21 cellular contexts compared by ENCODE assay signal in the genomic region with DNA sequence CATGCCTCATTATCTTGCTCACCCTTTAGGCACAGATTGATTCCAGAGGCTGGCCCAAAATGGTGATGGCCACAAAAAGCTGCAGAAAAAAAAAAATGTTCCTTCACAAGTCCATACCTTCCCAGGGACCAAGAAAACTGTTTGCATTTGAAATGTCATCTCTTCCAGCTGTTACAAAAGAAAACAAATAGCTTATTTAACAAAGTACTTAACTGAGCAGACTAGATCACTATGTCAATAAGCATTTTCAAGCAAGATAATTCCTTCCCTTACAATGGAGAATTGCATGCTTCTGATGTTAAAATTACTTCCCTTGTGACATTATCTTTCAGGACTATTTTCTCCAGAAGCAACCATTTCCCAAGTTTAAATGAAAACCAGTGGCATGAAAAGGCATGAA.
DNase-seq lines count a peak whose midpoint lies in the region; ATAC-seq, FAIRE-seq and TF ChIP-seq lines count a peak whose summit lies in the region.
"Had no signal": no experiment of that assay in that cellular context is flagged by ENCODE, and none has a peak within 500 bp of the region (broad histone marks: within the 10 kb centered on the region; RNA-seq: fewer than 3 reads in every experiment).

No MANE protein-coding gene starts in this region.

- H3K27me3 ChIP-seq in HUES48 (ENCODE audit: control insufficient read depth, insufficient read depth, low read length) (peaks cover 38% of the 10 kb centered on the region), NT2/D1 (ENCODE audit: insufficient read depth, insufficient read length) (no peaks in the 10 kb centered on the region)
- H3K27me3 ChIP-seq: SJCRH30 had no signal

- H3K36me3 ChIP-seq in HUES48 (ENCODE audit: control insufficient read depth, insufficient read depth, low read length), result no peaks in the 10 kb centered on the region
- H3K36me3 ChIP-seq in NT2/D1 (ENCODE audit: insufficient read depth, insufficient read length, low read length), result no peaks in the 10 kb centered on the region
- H3K36me3 ChIP-seq: esophagus squamous epithelium, SJCRH30 had no signal

- no peaks in the 10 kb centered on the region for H3K36me3 Mint-ChIP-seq in activated CD4-positive, alpha-beta memory T cell treated with anti-CD3 and anti-CD28 coated beads, Interleukin-2, amount 10 ng/mL, durations not matched to agents 7 days and 5 days (ENCODE audit: low read depth)
- H3K36me3 Mint-ChIP-seq: immature natural killer cell had no signal

- H3K9me3 ChIP-seq in A549 (no peaks in the 10 kb centered on the region), HUES48 (ENCODE audit: control insufficient read depth, insufficient read depth, low read length) (no peaks in the 10 kb centered on the region), NT2/D1 (ENCODE audit: insufficient read depth, low read length) (peaks cover 7% of the 10 kb centered on the region; the same call in 1 of the 2 replicates)
- H3K9me3 ChIP-seq: esophagus squamous epithelium, SJCRH30 had no signal

- no peaks in the 10 kb centered on the region for H3K4me1 Mint-ChIP-seq in activated CD4-positive, alpha-beta memory T cell treated with anti-CD3 and anti-CD28 coated beads, Interleukin-2, amount 10 ng/mL, durations not matched to agents 7 days and 5 days
- H3K4me1 Mint-ChIP-seq: immature natural killer cell had no signal

- DNase-seq in A549 (ENCODE audit: low read depth in 1 of 2, low spot score in 1 of 2) (no peak), NCI-H2081 treated with DMSO at 0.1 percent for 48 hours (lab: John Stamatoyannopoulos, UW) (peak; percentile 14), NT2/D1 (ENCODE audit: low read depth, low spot score) (peak; percentile 60), Kasumi-1 (lab: John Stamatoyannopoulos, UW) (no peak), KBM-7 (no peak)
- no peak for DNase-seq in activated CD4-positive, alpha-beta memory T cell treated with anti-CD3 and anti-CD28 coated beads, Interleukin-2, amount 10 ng/mL, durations not matched to agents 7 days and 5 days
- DNase-seq: activated CD4-positive, alpha-beta T cell treated with anti-CD3 and anti-CD28 coated beads for 4 hours; activated CD8-positive, alpha-beta memory T cell treated with anti-CD3 and anti-CD28 coated beads, Interleukin-2, amount 50 U/mL, for 4 hours; activated effector memory CD4-positive, alpha-beta T cell treated with anti-CD3 and anti-CD28 coated beads, Interleukin-2, amount 50 U/mL, for 16 hours; EL; esophagus squamous epithelium; immature natural killer cell; KG1; NCI-H1694 treated with DMSO at 0.1 percent for 48 hours; SJCRH30; T1000 had no signal

- CTCF ChIA-PET in A549 (lab: Yijun Ruan, JAX), result interaction anchor here (0.5 to 1.7 kb wide), 3 partner anchors 9 to 470 kb away, joined by 3 read pairs; no protein-coding TSS in a partner anchor
- CTCF ChIA-PET in activated CD4-positive, alpha-beta memory T cell treated with anti-CD3 and anti-CD28 coated beads, Interleukin-2, amount 10 ng/mL, durations not matched to agents 7 days and 5 days (lab: Charles Lee), result no interaction called here

- H3K4me3 ChIP-seq in A549 (no peak overlapping the region), HUES48 (ENCODE audit: low read depth, low read length) (peak overlapping the region; percentile 17), NT2/D1 (ENCODE audit: insufficient read length, low read depth) (no peak overlapping the region)
- H3K4me3 ChIP-seq: esophagus squamous epithelium, SJCRH30 had no signal

- H3K9ac ChIP-seq in HUES48 (ENCODE audit: low read depth, low read length), result 0 out of 2 replicates have a peak overlapping the region, but pooled peaks have one; percentile 29
- H3K9ac ChIP-seq in NT2/D1 (ENCODE audit: insufficient read length, low read depth), result no peak overlapping the region
- H3K9ac ChIP-seq: parathyroid adenoma had no signal

- ATAC-seq in A549, result no peak
- no peak for ATAC-seq in HG02588 (IDR thresholded peaks at IDR 0.05; ENCODE audit: unreplicated experiment)

- no peak overlapping the region for H3K4me3 Mint-ChIP-seq in activated CD4-positive, alpha-beta memory T cell treated with anti-CD3 and anti-CD28 coated beads, Interleukin-2, amount 10 ng/mL, durations not matched to agents 7 days and 5 days
- H3K4me3 Mint-ChIP-seq: immature natural killer cell had no signal

- H3K4me2 ChIP-seq in A549, result no peak overlapping the region

- H3K27ac Mint-ChIP-seq in activated CD4-positive, alpha-beta memory T cell treated with anti-CD3 and anti-CD28 coated beads, Interleukin-2, amount 10 ng/mL, durations not matched to agents 7 days and 5 days, result no peak overlapping the region
- H3K27ac Mint-ChIP-seq: immature natural killer cell had no signal

- TF ChIP-seq POLR2A in A549 (IDR thresholded peaks at IDR 0.05; ENCODE audit: low read length), result no peak

- in situ Hi-C loops in KBM-7 (cut with MboI; ENCODE audit: low pct_unique_long_range_greater_than_20kb, low sequenced_read_pairs), result no loop called here

- no peak for TF ChIP-seq RAD21 in A549 (conservative IDR thresholded peaks at IDR 0.05 in 1 of 2, IDR thresholded peaks at IDR 0.05 in 1 of 2)

- TF ChIP-seq EP300 in A549 (IDR thresholded peaks at IDR 0.05), result no peak

- H3K27me3 Mint-ChIP-seq in activated CD4-positive, alpha-beta memory T cell treated with anti-CD3 and anti-CD28 coated beads, Interleukin-2, amount 10 ng/mL, durations not matched to agents 7 days and 5 days, result peaks cover 7% of the 10 kb centered on the region

- FAIRE-seq in A549 (lab: Jason Lieb, UNC), result peak; percentile 68
- FAIRE-seq: urothelium cell line had no signal

- POLR2A ChIA-PET in A549 (lab: Yijun Ruan, JAX), result no interaction called here
- POLR2A ChIA-PET in activated CD4-positive, alpha-beta memory T cell treated with anti-CD3 and anti-CD28 coated beads, Interleukin-2, amount 10 ng/mL, durations not matched to agents 7 days and 5 days (lab: Charles Lee), result no interaction called here

- TF ChIP-seq CTCF in A549 (IDR thresholded peaks at IDR 0.05), result no peak

- H3K27ac ChIP-seq in A549, result no peak overlapping the region
- peak overlapping the region; percentile 82 for H3K27ac ChIP-seq in HUES48 (ENCODE audit: low read depth, low read length)
- H3K27ac ChIP-seq: C4-2B, esophagus squamous epithelium, parathyroid adenoma, SJCRH30 had no signal

- H3K9me3 Mint-ChIP-seq in activated CD4-positive, alpha-beta memory T cell treated with anti-CD3 and anti-CD28 coated beads, Interleukin-2, amount 10 ng/mL, durations not matched to agents 7 days and 5 days, result no peaks in the 10 kb centered on the region

- H3K4me1 ChIP-seq in A549, result 0 out of 3 replicates have a peak, but pooled peaks cover under 1% of the 10 kb centered on the region
- peaks cover 66% of the 10 kb centered on the region for H3K4me1 ChIP-seq in HUES48 (ENCODE audit: control insufficient read depth, insufficient read depth, low read length)
- no peaks in the 10 kb centered on the region for H3K4me1 ChIP-seq in NT2/D1 (ENCODE audit: insufficient read depth, insufficient read length)
- H3K4me1 ChIP-seq: esophagus squamous epithelium had no signal

TF ChIP-seq in A549, 52 proteins besides CTCF, POLR2A, EP300 and RAD21:
- no peak for TF ChIP-seq EHMT2 (IDR thresholded peaks at IDR 0.05; ENCODE audit: low read depth)
- no peak for TF ChIP-seq NR3C1 (IDR thresholded peaks at IDR 0.05)
- TF ChIP-seq ZSCAN20 (CRISPR knock-in tag; IDR thresholded peaks at IDR 0.05), result no peak
- no peak for TF ChIP-seq HOXB13 (CRISPR knock-in tag; IDR thresholded peaks at IDR 0.05; ENCODE audit: low read depth)
- TF ChIP-seq FOSB (CRISPR knock-in tag; IDR thresholded peaks at IDR 0.05), result no peak
- TF ChIP-seq SREBF2 (IDR thresholded peaks at IDR 0.05), result no peak
TF ChIP-seq in A549: peak in this region for 0.

Comparison
In these comparisons a context has a peak if more than half of its experiments do, and no peak if none do; other contexts are left out.
1. DNase-seq: peak in NCI-H2081 treated with DMSO at 0.1 percent for 48 hours (single experiment) and NT2/D1 (single experiment); none in A549 (0 of 2), activated CD4-positive, alpha-beta memory T cell treated with anti-CD3 and anti-CD28 coated beads, Interleukin-2, amount 10 ng/mL, durations not matched to agents 7 days and 5 days (single experiment), Kasumi-1 (0 of 2) and KBM-7 (single experiment).